In the genomic region with DNA sequence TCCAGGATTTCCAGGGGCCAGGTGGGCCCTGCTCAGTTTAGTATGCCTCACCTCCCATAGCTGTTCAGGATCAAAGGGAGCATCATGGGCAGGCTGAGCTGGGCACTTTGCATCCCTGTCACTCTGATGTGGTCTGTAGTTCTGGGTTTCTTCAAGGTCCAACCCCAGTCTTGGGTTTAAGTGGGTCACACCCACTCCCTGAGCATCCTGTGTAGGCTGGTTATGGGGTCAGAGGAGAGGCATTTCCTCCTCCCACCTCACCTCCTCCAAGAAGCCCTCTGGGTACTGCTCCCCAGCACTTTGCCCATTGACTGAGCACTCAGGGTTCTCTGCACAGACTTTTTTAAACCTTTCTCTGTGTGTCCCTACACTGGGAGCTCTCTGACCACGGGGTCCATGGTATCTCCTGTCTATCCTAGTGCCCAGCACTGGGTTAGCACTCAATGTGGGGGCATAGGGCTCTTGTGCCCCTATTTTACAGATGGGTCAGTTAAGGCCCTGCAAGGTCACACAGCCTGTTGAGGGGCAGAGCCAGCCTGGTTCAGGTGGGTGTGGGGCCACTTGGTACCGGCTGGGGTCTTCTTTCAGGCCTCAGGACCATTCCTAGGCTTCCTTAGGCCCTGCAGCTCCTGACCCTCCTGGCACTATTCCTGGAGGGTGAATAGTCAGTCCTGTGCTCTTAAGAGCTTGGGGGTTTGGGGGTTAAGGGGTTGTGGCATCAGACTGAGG, we compare ENCODE assay signal across 7 cellular contexts. TPM values are rescaled to one million over a fixed set of nuclear protein-coding genes. Genes with fewer than 3 reads are reported as not detected.
DNase-seq lines count a peak whose midpoint lies in the region; ATAC-seq and TF ChIP-seq lines count a peak whose summit lies in the region.

No MANE protein-coding gene starts in this region.

- no peak for TF ChIP-seq CTCF in HFFc6 (IDR thresholded peaks at IDR 0.05)

- H3K27ac Mint-ChIP-seq in HFFc6, result peak overlapping the region; percentile 92

- peaks cover 5% of the 10 kb centered on the region; the same call in 1 of the 2 replicates for H3K36me3 Mint-ChIP-seq in HFFc6 (ENCODE audit: low read depth)

- H3K4me1 Mint-ChIP-seq in HFFc6 (ENCODE audit: low read depth), result peaks cover 52% of the 10 kb centered on the region

- H3K27ac ChIP-seq in layer of hippocampus (ENCODE audit: low read depth, low read length) (peak overlapping the region; percentile 95), substantia nigra (ENCODE audit: low read depth, low read length, poor library complexity, severe bottlenecking) (peak overlapping the region; percentile 98)

- peak overlapping the region; percentile 75 for H3K4me3 Mint-ChIP-seq in HFFc6

- no peaks in the 10 kb centered on the region for H3K9me3 Mint-ChIP-seq in HFFc6

- no peaks in the 10 kb centered on the region for H3K27me3 ChIP-seq in layer of hippocampus (ENCODE audit: control insufficient read depth, insufficient read depth, low read length)

- ATAC-seq in GM21360 (IDR thresholded peaks at IDR 0.05; ENCODE audit: unreplicated experiment), result no peak
- ATAC-seq in GM21619 (IDR thresholded peaks at IDR 0.05; ENCODE audit: unreplicated experiment), result no peak

- H3K27me3 Mint-ChIP-seq in HFFc6 (ENCODE audit: insufficient read depth), result peaks cover 2% of the 10 kb centered on the region; the same call in 1 of the 2 replicates

- DNase-seq in HFFc6, result peak; percentile 36
- DNase-seq in SW480 (ENCODE audit: low spot score), result peak; percentile 86
- no peak for DNase-seq in substantia nigra (lab: John Stamatoyannopoulos, UW)
- no peak for DNase-seq in NCI-H510A treated with DMSO at 0.1 percent for 48 hours (lab: John Stamatoyannopoulos, UW)

RNA-seq across cellular contexts. Expression of gene CXXC5, which starts 19.0 kb away (rescaled TPM):
- total RNA-seq in HFFc6 (2021; fragmentation: NEBNext Ultra II Directional; extraction: Animal tissue kit (Norgen Biotek cat#: 25700)), result 10 to 100 TPM; 46.4 to 58.5 (median 49.2) TPM

Comparison
In these comparisons a context has a peak if more than half of its experiments do, and no peak if none do; other contexts are left out.
1. DNase-seq: peak in HFFc6 (single experiment) and SW480 (single experiment); none in substantia nigra (0 of 49) and NCI-H510A treated with DMSO at 0.1 percent for 48 hours (single experiment).